In the genomic region with DNA sequence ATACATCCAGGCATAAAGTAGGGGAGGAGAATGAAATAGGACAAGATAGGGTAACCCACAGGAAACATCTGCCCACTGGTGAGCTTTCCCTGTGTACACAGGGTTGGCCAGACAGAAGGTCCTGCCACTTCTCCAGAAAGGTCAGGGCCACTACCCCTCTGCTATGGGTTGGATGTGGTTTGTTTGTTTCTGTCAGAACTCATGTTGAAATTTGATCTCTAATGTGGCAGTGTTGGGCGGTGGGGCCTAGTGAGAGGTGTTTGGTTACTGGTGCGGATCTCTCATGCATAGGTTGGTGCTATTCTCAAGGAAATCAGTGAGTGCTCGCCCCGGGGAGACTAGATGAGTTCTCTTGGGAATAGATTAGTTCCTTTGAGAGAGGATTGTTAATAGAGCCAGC, we compare ENCODE assay signal across 1 cellular context.
A peak's percentile ranks its signal among the peaks of the same experiment; 100 is the strongest.
TF ChIP-seq lines count a peak whose summit lies in the region.

No MANE protein-coding gene starts in this region.

TF ChIP-seq in HepG2, 621 proteins besides CTCF, POLR2A, EP300 and RAD21 (continued from another document and continues in another):
- TF ChIP-seq FOXJ3 (CRISPR knock-in tag; IDR thresholded peaks at IDR 0.05; ENCODE audit: borderline replicate concordance) (peak; percentile 77; the same call in 1 of the 2 replicates), SIX4 (CRISPR knock-in tag; IDR thresholded peaks at IDR 0.05) (peak; percentile 99), NFE2 (CRISPR knock-in tag; IDR thresholded peaks at IDR 0.05) (no peak), ZNF784 (CRISPR knock-in tag; IDR thresholded peaks at IDR 0.05; ENCODE audit: borderline replicate concordance) (no peak), MLXIP (CRISPR knock-in tag; IDR thresholded peaks at IDR 0.05; ENCODE audit: borderline replicate concordance) (no peak), ZNF124 (CRISPR knock-in tag; IDR thresholded peaks at IDR 0.05) (no peak), MTF2 (CRISPR knock-in tag; IDR thresholded peaks at IDR 0.05; ENCODE audit: borderline replicate concordance) (no peak), ZNF670 (CRISPR knock-in tag; IDR thresholded peaks at IDR 0.05; ENCODE audit: borderline replicate concordance) (peak; percentile 66; the same call in 1 of the 2 replicates), FIP1L1 (IDR thresholded peaks at IDR 0.05; ENCODE audit: borderline replicate concordance, insufficient read depth, low read depth, low read length) (no peak), NONO (IDR thresholded peaks at IDR 0.05) (no peak), NONO (CRISPR knock-in tag; conservative IDR thresholded peaks at IDR 0.05) (peak; percentile 60; the same call in 1 of the 2 replicates), HMGXB4 (CRISPR knock-in tag; IDR thresholded peaks at IDR 0.05; ENCODE audit: borderline replicate concordance in 1 of 2, low read depth in 1 of 2) (0 out of 4 replicates have a peak, but pooled peaks of 1 of the 2 experiments have one; percentile 33), MIER3 (CRISPR knock-in tag; IDR thresholded peaks at IDR 0.05; ENCODE audit: borderline replicate concordance) (peak; percentile 72; the same call in 1 of the 2 replicates), ZBTB1 (CRISPR knock-in tag; IDR thresholded peaks at IDR 0.05; ENCODE audit: borderline replicate concordance) (no peak), FOSL1 (CRISPR knock-in tag; IDR thresholded peaks at IDR 0.05; ENCODE audit: borderline replicate concordance) (no peak), NR2F6 (IDR thresholded peaks at IDR 0.05) (peak; percentile 95), NR2F6 (CRISPR knock-in tag; IDR thresholded peaks at IDR 0.05) (peak; percentile 98), FOXC1 (CRISPR knock-in tag; IDR thresholded peaks at IDR 0.05; ENCODE audit: borderline replicate concordance) (no peak), ZMYM2 (CRISPR knock-in tag; IDR thresholded peaks at IDR 0.05) (0 out of 2 replicates have a peak, but pooled peaks have one; percentile 58), XBP1 (CRISPR knock-in tag; IDR thresholded peaks at IDR 0.05) (no peak), ZNF772 (CRISPR knock-in tag; IDR thresholded peaks at IDR 0.05) (0 out of 2 replicates have a peak, but pooled peaks have one; percentile 22), ZNF878 (CRISPR knock-in tag; IDR thresholded peaks at IDR 0.05) (peak; percentile 52; the same call in 1 of the 2 replicates), NAIF1 (CRISPR knock-in tag; IDR thresholded peaks at IDR 0.05; ENCODE audit: borderline replicate concordance) (no peak), GZF1 (CRISPR knock-in tag; IDR thresholded peaks at IDR 0.05) (no peak), STAG1 (CRISPR knock-in tag; IDR thresholded peaks at IDR 0.05) (no peak), ATF3 (CRISPR knock-in tag; IDR thresholded peaks at IDR 0.05) (no peak)
- TF ChIP-seq, protein P1, sequence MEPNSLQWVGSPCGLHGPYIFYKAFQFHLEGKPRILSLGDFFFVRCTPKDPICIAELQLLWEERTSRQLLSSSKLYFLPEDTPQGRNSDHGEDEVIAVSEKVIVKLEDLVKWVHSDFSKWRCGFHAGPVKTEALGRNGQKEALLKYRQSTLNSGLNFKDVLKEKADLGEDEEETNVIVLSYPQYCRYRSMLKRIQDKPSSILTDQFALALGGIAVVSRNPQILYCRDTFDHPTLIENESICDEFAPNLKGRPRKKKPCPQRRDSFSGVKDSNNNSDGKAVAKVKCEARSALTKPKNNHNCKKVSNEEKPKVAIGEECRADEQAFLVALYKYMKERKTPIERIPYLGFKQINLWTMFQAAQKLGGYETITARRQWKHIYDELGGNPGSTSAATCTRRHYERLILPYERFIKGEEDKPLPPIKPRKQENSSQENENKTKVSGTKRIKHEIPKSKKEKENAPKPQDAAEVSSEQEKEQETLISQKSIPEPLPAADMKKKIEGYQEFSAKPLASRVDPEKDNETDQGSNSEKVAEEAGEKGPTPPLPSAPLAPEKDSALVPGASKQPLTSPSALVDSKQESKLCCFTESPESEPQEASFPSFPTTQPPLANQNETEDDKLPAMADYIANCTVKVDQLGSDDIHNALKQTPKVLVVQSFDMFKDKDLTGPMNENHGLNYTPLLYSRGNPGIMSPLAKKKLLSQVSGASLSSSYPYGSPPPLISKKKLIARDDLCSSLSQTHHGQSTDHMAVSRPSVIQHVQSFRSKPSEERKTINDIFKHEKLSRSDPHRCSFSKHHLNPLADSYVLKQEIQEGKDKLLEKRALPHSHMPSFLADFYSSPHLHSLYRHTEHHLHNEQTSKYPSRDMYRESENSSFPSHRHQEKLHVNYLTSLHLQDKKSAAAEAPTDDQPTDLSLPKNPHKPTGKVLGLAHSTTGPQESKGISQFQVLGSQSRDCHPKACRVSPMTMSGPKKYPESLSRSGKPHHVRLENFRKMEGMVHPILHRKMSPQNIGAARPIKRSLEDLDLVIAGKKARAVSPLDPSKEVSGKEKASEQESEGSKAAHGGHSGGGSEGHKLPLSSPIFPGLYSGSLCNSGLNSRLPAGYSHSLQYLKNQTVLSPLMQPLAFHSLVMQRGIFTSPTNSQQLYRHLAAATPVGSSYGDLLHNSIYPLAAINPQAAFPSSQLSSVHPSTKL (CRISPR knock-in tag; IDR thresholded peaks at IDR 0.05): peak; percentile 93
- TF ChIP-seq, protein P2, sequence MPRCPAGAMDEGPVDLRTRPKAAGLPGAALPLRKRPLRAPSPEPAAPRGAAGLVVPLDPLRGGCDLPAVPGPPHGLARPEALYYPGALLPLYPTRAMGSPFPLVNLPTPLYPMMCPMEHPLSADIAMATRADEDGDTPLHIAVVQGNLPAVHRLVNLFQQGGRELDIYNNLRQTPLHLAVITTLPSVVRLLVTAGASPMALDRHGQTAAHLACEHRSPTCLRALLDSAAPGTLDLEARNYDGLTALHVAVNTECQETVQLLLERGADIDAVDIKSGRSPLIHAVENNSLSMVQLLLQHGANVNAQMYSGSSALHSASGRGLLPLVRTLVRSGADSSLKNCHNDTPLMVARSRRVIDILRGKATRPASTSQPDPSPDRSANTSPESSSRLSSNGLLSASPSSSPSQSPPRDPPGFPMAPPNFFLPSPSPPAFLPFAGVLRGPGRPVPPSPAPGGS (CRISPR knock-in tag; IDR thresholded peaks at IDR 0.05): no peak
- TF ChIP-seq, protein P3, sequence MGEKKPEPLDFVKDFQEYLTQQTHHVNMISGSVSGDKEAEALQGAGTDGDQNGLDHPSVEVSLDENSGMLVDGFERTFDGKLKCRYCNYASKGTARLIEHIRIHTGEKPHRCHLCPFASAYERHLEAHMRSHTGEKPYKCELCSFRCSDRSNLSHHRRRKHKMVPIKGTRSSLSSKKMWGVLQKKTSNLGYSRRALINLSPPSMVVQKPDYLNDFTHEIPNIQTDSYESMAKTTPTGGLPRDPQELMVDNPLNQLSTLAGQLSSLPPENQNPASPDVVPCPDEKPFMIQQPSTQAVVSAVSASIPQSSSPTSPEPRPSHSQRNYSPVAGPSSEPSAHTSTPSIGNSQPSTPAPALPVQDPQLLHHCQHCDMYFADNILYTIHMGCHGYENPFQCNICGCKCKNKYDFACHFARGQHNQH (CRISPR knock-in tag; IDR thresholded peaks at IDR 0.05): peak; percentile 82
- TF ChIP-seq, protein P4, sequence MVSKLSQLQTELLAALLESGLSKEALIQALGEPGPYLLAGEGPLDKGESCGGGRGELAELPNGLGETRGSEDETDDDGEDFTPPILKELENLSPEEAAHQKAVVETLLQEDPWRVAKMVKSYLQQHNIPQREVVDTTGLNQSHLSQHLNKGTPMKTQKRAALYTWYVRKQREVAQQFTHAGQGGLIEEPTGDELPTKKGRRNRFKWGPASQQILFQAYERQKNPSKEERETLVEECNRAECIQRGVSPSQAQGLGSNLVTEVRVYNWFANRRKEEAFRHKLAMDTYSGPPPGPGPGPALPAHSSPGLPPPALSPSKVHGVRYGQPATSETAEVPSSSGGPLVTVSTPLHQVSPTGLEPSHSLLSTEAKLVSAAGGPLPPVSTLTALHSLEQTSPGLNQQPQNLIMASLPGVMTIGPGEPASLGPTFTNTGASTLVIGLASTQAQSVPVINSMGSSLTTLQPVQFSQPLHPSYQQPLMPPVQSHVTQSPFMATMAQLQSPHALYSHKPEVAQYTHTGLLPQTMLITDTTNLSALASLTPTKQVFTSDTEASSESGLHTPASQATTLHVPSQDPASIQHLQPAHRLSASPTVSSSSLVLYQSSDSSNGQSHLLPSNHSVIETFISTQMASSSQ (IDR thresholded peaks at IDR 0.05; ENCODE audit: low read depth): 0 out of 2 replicates have a peak, but pooled peaks have one; percentile 16
- TF ChIP-seq, protein P4 (CRISPR knock-in tag; IDR thresholded peaks at IDR 0.05; ENCODE audit: borderline replicate concordance): no peak
- TF ChIP-seq, protein P5, sequence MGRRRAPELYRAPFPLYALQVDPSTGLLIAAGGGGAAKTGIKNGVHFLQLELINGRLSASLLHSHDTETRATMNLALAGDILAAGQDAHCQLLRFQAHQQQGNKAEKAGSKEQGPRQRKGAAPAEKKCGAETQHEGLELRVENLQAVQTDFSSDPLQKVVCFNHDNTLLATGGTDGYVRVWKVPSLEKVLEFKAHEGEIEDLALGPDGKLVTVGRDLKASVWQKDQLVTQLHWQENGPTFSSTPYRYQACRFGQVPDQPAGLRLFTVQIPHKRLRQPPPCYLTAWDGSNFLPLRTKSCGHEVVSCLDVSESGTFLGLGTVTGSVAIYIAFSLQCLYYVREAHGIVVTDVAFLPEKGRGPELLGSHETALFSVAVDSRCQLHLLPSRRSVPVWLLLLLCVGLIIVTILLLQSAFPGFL (CRISPR knock-in tag; IDR thresholded peaks at IDR 0.05): no peak
- TF ChIP-seq, protein P6, sequence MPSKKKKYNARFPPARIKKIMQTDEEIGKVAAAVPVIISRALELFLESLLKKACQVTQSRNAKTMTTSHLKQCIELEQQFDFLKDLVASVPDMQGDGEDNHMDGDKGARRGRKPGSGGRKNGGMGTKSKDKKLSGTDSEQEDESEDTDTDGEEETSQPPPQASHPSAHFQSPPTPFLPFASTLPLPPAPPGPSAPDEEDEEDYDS (CRISPR knock-in tag; IDR thresholded peaks at IDR 0.05): peak; percentile 32; the same call in 1 of the 2 replicates
